8 cellular contexts compared by ENCODE assay signal in the genomic region with DNA sequence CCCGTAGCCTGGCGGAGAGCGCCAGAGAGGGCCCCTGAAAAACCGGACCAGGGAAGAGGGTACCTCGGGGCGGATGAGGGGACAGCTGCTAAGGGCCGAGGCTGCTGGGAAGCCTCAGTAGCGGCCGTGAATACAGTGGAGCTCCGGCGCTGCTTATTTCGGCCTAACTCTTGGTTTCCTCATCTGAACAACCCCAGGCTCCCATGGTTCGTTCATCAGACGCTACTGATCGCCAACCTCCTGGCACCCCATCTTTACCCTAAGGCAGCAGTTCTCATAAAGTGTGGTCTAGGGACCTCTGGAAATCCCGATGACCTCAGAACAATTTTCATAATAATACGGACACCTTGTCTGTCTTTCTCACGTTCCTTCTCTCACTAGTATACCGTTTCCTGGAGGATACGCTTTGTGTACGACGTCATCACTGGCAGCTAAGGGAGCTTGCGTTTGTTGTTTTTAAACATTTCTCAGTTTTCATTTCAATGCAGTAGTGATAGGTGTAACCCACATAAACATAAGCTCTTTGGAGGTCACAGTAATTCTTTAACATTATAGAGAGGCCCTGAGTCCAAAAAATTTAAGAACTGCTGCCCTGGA. TPM values are rescaled to one million over a fixed set of nuclear protein-coding genes. Genes with fewer than 3 reads are reported as not detected.
DNase-seq lines count a peak whose midpoint lies in the region; ATAC-seq and TF ChIP-seq lines count a peak whose summit lies in the region.

No MANE protein-coding gene starts in this region.

- H3K9me3 ChIP-seq in Loucy (ENCODE audit: insufficient read depth, low read depth, low read length) (no peaks in the 10 kb centered on the region), adrenal gland (replicated peaks in 1 of 3) (peaks cover 0 to 2% (median 0%) of the 10 kb centered on the region in 3 donors), iPS-20b (ENCODE audit: insufficient read depth, low read depth, low read length) (no peaks in the 10 kb centered on the region)

- H3K27me3 ChIP-seq in H7 (ENCODE audit: control insufficient read depth, insufficient read depth, low read length) (no peaks in the 10 kb centered on the region), Loucy (ENCODE audit: insufficient read depth, low read length, poor library complexity, severe bottlenecking) (no peaks in the 10 kb centered on the region), adrenal gland (peaks cover 3% of the 10 kb centered on the region), iPS-20b (ENCODE audit: insufficient read depth, low read length) (no peaks in the 10 kb centered on the region)

- H3K4me1 Mint-ChIP-seq in T-helper 1 cell treated with Interleukin-12 subunit alpha and Interleukin-12 subunit beta and Interleukin-4 antibody, amounts not matched to agents 30 μg/mL and 1 μg/mL, for 36 hours (ENCODE audit: low read depth) = peaks cover 21% of the 10 kb centered on the region
- peaks cover 14 to 18% of the 10 kb centered on the region in 2 donors for H3K4me1 Mint-ChIP-seq in stimulated activated naive B cell treated with anti-CD40 and anti-IgM and Interleukin-4, amounts not matched to agents 10 μg/mL and 1 μg/mL and 100 μg/mL, for 72 hours

- H2AFZ ChIP-seq in Loucy (ENCODE audit: low read length) = peak overlapping the region; percentile 80

- intact Hi-C loops in adrenal gland (cut with DNase I) = no loop called here

- H3K27ac Mint-ChIP-seq in T-helper 1 cell treated with Interleukin-12 subunit alpha and Interleukin-12 subunit beta and Interleukin-4 antibody, amounts not matched to agents 30 μg/mL and 1 μg/mL, for 36 hours = peak overlapping the region; percentile 93
- peak overlapping the region; percentile 98 for H3K27ac Mint-ChIP-seq in stimulated activated naive B cell treated with anti-CD40 and anti-IgM and Interleukin-4, amounts not matched to agents 10 μg/mL and 1 μg/mL and 100 μg/mL, for 72 hours

- peaks cover 34% of the 10 kb centered on the region for H4K20me1 ChIP-seq in Loucy (ENCODE audit: insufficient read depth, low read length, poor library complexity, severe bottlenecking)

- H3F3A ChIP-seq in Loucy (ENCODE audit: low read depth) = no peaks in the 10 kb centered on the region

- peaks cover 2% of the 10 kb centered on the region for H3K36me3 Mint-ChIP-seq in T-helper 1 cell treated with Interleukin-12 subunit alpha and Interleukin-12 subunit beta and Interleukin-4 antibody, amounts not matched to agents 30 μg/mL and 1 μg/mL, for 36 hours (ENCODE audit: low read depth)
- H3K36me3 Mint-ChIP-seq in stimulated activated naive B cell treated with anti-CD40 and anti-IgM and Interleukin-4, amounts not matched to agents 10 μg/mL and 1 μg/mL and 100 μg/mL, for 72 hours = peaks cover 0 to 2% of the 10 kb centered on the region in 2 donors

- DNase-seq in T-helper 1 cell (no peak), H7 (no peak), adrenal gland (no peak), germinal center (ENCODE audit: low spot score) (no peak)
- no peak for DNase-seq in stimulated activated naive B cell treated with anti-CD40 and anti-IgM and Interleukin-4, amounts not matched to agents 10 μg/mL and 1 μg/mL and 100 μg/mL, for 72 hours

- TF ChIP-seq POLR2A in adrenal gland (IDR thresholded peaks at IDR 0.05) = no peak

- 1 to 3% (median 2%) methylated on average over 16 to 23 of the region's 23 CpGs for WGBS in adrenal gland, 4 donors

- H3K9me3 Mint-ChIP-seq in T-helper 1 cell treated with Interleukin-12 subunit alpha and Interleukin-12 subunit beta and Interleukin-4 antibody, amounts not matched to agents 30 μg/mL and 1 μg/mL, for 36 hours = no peaks in the 10 kb centered on the region
- H3K9me3 Mint-ChIP-seq in stimulated activated naive B cell treated with anti-CD40 and anti-IgM and Interleukin-4, amounts not matched to agents 10 μg/mL and 1 μg/mL and 100 μg/mL, for 72 hours = no peaks in the 10 kb centered on the region

- H3K27ac ChIP-seq in adrenal gland = peak overlapping the region in 4 of 5 donors; percentile 92 to 95 (median 94)
- H3K27ac ChIP-seq in iPS-20b (ENCODE audit: low read length) = peak overlapping the region; percentile 79

- H3K9me2 ChIP-seq in Loucy (replicated peaks; ENCODE audit: low read depth, low read length) = no peaks in the 10 kb centered on the region

- H3K4me3 ChIP-seq in H7 (ENCODE audit: insufficient read depth, low read depth, low read length) (peak overlapping the region; percentile 87), Loucy (ENCODE audit: low read length, poor library complexity, severe bottlenecking) (peak overlapping the region; percentile 98), adrenal gland (peak overlapping the region in 2 of 4 donors; percentile 87 to 94), iPS-20b (ENCODE audit: low read length) (peak overlapping the region; percentile 85)

- peaks cover 9% of the 10 kb centered on the region for H3K27me3 Mint-ChIP-seq in T-helper 1 cell treated with Interleukin-12 subunit alpha and Interleukin-12 subunit beta and Interleukin-4 antibody, amounts not matched to agents 30 μg/mL and 1 μg/mL, for 36 hours (ENCODE audit: low read depth)
- H3K27me3 Mint-ChIP-seq in stimulated activated naive B cell treated with anti-CD40 and anti-IgM and Interleukin-4, amounts not matched to agents 10 μg/mL and 1 μg/mL and 100 μg/mL, for 72 hours = peaks cover 13 to 21% of the 10 kb centered on the region in 2 donors

- no peak for TF ChIP-seq CTCF in Loucy (conservative IDR thresholded peaks at IDR 0.05; ENCODE audit: low read length)
- TF ChIP-seq CTCF in adrenal gland (IDR thresholded peaks at IDR 0.05) = no peak

- peaks cover 42% of the 10 kb centered on the region for H3K79me2 ChIP-seq in Loucy (ENCODE audit: insufficient read depth, low read length)

- H3K4me2 ChIP-seq in Loucy (ENCODE audit: low read depth, low read length, poor library complexity, severe bottlenecking) = peak overlapping the region; percentile 77

- peak; percentile 48 to 58 for ATAC-seq in stimulated activated naive B cell treated with anti-CD40 and anti-IgM and Interleukin-4, amounts not matched to agents 10 μg/mL and 1 μg/mL and 100 μg/mL, for 72 hours (replicated peaks)

- H3K4me1 ChIP-seq in Loucy (ENCODE audit: insufficient read depth, low read length, poor library complexity, severe bottlenecking) = peaks cover 36% of the 10 kb centered on the region
- peaks cover 12 to 39% of the 10 kb centered on the region in 2 donors for H3K4me1 ChIP-seq in adrenal gland (replicated peaks in 1 of 2)
- H3K4me1 ChIP-seq in iPS-20b (ENCODE audit: insufficient read depth, low read length) = peaks cover 5% of the 10 kb centered on the region; the same call in 1 of the 2 replicates

- H3K4me3 Mint-ChIP-seq in T-helper 1 cell treated with Interleukin-12 subunit alpha and Interleukin-12 subunit beta and Interleukin-4 antibody, amounts not matched to agents 30 μg/mL and 1 μg/mL, for 36 hours = peak overlapping the region; percentile 86
- H3K4me3 Mint-ChIP-seq in stimulated activated naive B cell treated with anti-CD40 and anti-IgM and Interleukin-4, amounts not matched to agents 10 μg/mL and 1 μg/mL and 100 μg/mL, for 72 hours = peak overlapping the region; percentile 86 to 88

- H3K36me3 ChIP-seq in H7 (replicated peaks; ENCODE audit: control insufficient read depth, insufficient read depth, low read length) (no peaks in the 10 kb centered on the region), Loucy (ENCODE audit: insufficient read depth, low read length) (no peaks in the 10 kb centered on the region), adrenal gland (replicated peaks in 1 of 2) (no peaks in the 10 kb centered on the region), iPS-20b (ENCODE audit: insufficient read depth, low read depth, low read length) (no peaks in the 10 kb centered on the region)

- H3K9ac ChIP-seq in Loucy (ENCODE audit: low read depth, low read length, poor library complexity, severe bottlenecking) (peak overlapping the region; percentile 69), iPS-20b (ENCODE audit: low read depth, low read length) (peak overlapping the region; percentile 96; the same call in 1 of the 2 replicates)

RNA-seq across cellular contexts. Expression of a gene that starts 0.7 kb away (rescaled TPM):
- 27.7 and 32.4 TPM in 2 replicates for total RNA-seq in H7 (2014; rRNA removed; shearing (Covaris generic))
- 10 to 100 TPM in 7 of 8 donors, 1 to 10 TPM in 1; 9.7 to 23.1 (median 14.5) TPM for total RNA-seq in adrenal gland
- 10 to 100 TPM; 10.9 to 21.5 (median 17.2) TPM for polyA plus RNA-seq in adrenal gland

RNA-seq across cellular contexts. Expression of a gene that starts 59.5 kb away (rescaled TPM):
- 0.52 and 0.76 TPM in 2 replicates for total RNA-seq in H7 (2014; rRNA removed; shearing (Covaris generic))
- total RNA-seq in adrenal gland = under 1 TPM in 5 of 8 donors, not detected in 3; 0.07 to 0.50 (median 0.32) TPM
- polyA plus RNA-seq in adrenal gland = under 1 TPM in 1 of 3 donors, not detected in 2; 0.13 TPM
